Comparison of ENCODE assay signal across 24 cellular contexts in genomic region chr1:33428661-33429060, GRCh38. TPM values are rescaled to one million over a fixed set of nuclear protein-coding genes. Genes with fewer than 3 reads are reported as not detected.
DNase-seq lines count a peak whose midpoint lies in the region; ATAC-seq and TF ChIP-seq lines count a peak whose summit lies in the region.
"Had no signal": no experiment of that assay in that cellular context is flagged by ENCODE, and none has a peak within 500 bp of the region (broad histone marks: within the 10 kb centered on the region; RNA-seq: fewer than 3 reads in every experiment).

No MANE protein-coding gene starts in this region.

- H3K4me3 ChIP-seq in ACC112 (ENCODE audit: low read depth, low read length) (peak overlapping the region; percentile 92), HUES6 (ENCODE audit: low read depth, low read length) (peak overlapping the region; percentile 61; the same call in 1 of the 2 replicates), astrocyte of the cerebellum (ENCODE audit: low read depth, low read length) (peak overlapping the region; percentile 74), mesodermal cell (ENCODE audit: extremely low read depth, insufficient read depth, low read length, poor library complexity, severe bottlenecking) (peak overlapping the region; percentile 58)

- intact Hi-C loops in activated T-helper 1 cell treated with anti-CD3 and anti-CD28 coated beads, Interleukin-12 subunit alpha, Interleukin-12 subunit beta, Interleukin-2, Interleukin-4 antibody, amounts not matched to agents 30 ng/mL and 10 ng/mL and 1 ng/mL, durations not matched to agents 14 hours and 24 hours and 36 hours (cut with micrococcal nuclease) = no loop called here

- H3K27me3 Mint-ChIP-seq in activated T-helper 1 cell treated with anti-CD3 and anti-CD28 coated beads, Interleukin-12 subunit alpha, Interleukin-12 subunit beta, Interleukin-2, Interleukin-4 antibody, amounts not matched to agents 30 ng/mL and 10 ng/mL and 1 ng/mL, durations not matched to agents 14 hours and 24 hours and 36 hours (ENCODE audit: insufficient read depth) = peaks cover 18% of the 10 kb centered on the region
- H3K27me3 Mint-ChIP-seq: progenitor cell of endocrine pancreas had no signal

- no peak overlapping the region for H3K4me3 Mint-ChIP-seq in activated T-helper 1 cell treated with anti-CD3 and anti-CD28 coated beads, Interleukin-12 subunit alpha, Interleukin-12 subunit beta, Interleukin-2, Interleukin-4 antibody, amounts not matched to agents 30 ng/mL and 10 ng/mL and 1 ng/mL, durations not matched to agents 14 hours and 24 hours and 36 hours
- H3K4me3 Mint-ChIP-seq: activated naive CD4-positive, alpha-beta T cell treated with anti-CD3 and anti-CD28 coated beads for 36 hours; CD4-positive, alpha-beta memory T cell; naive thymus-derived CD4-positive, alpha-beta T cell; WTC11 had no signal

- DNase-seq in astrocyte of the cerebellum (ENCODE audit: low read depth) = no peak
- DNase-seq in NCI-H526 treated with DMSO at 0.1 percent for 48 hours (lab: John Stamatoyannopoulos, UW) = no peak
- no peak for DNase-seq in activated T-helper 1 cell treated with anti-CD3 and anti-CD28 coated beads, Interleukin-12 subunit alpha, Interleukin-12 subunit beta, Interleukin-2, Interleukin-4 antibody, amounts not matched to agents 30 ng/mL and 10 ng/mL and 1 ng/mL, durations not matched to agents 14 hours and 24 hours and 36 hours (ENCODE audit: low spot score)
- no peak for DNase-seq in NCI-H524 treated with DMSO at 0.1 percent for 48 hours (lab: John Stamatoyannopoulos, UW)
- DNase-seq: activated CD4-positive, alpha-beta T cell treated with anti-CD3 and anti-CD28 coated beads, Interleukin-2, amount 50 U/mL, for 48 hours; activated naive CD4-positive, alpha-beta T cell treated with anti-CD3 and anti-CD28 coated beads for 36 hours; activated T-cell treated with anti-CD3 and anti-CD28 coated beads for 4 hours; aorta; CD4-positive, alpha-beta memory T cell; DND-41; foreskin melanocyte; KBM-7; kidney; naive thymus-derived CD4-positive, alpha-beta T cell; NCI-H446 treated with DMSO at 0.1 percent for 48 hours; stimulated activated CD4-positive, alpha-beta T cell treated with anti-CD3 and anti-CD28 coated beads, Interleukin-12 subunit alpha, Interleukin-12 subunit beta, amount 100 ng/mL, for 4 hours; stimulated activated CD8-positive, alpha-beta memory T cell treated with anti-CD3 and anti-CD28 coated beads, Interleukin-4, amount 100 ng/mL, for 48 hours; T-helper 2 cell had no signal

- H3K79me2 ChIP-seq in ACC112 (ENCODE audit: control insufficient read depth, insufficient read depth, low read length, unreplicated experiment) = peaks cover 58% of the 10 kb centered on the region

- H3K4me1 ChIP-seq in ACC112 (ENCODE audit: control insufficient read depth, insufficient read depth, low read length, unreplicated experiment) (peaks cover 52% of the 10 kb centered on the region), HUES6 (ENCODE audit: control insufficient read depth, insufficient read depth, low read length) (peaks cover 25% of the 10 kb centered on the region), mesodermal cell (ENCODE audit: control insufficient read depth, insufficient read depth, low read length, poor library complexity, severe bottlenecking) (peaks cover 39% of the 10 kb centered on the region)

- ATAC-seq in GM18868 (IDR thresholded peaks at IDR 0.05; ENCODE audit: unreplicated experiment) = no peak
- ATAC-seq: naive thymus-derived CD4-positive, alpha-beta T cell; WTC11 had no signal

- no peaks in the 10 kb centered on the region for H3K27me3 ChIP-seq in ACC112 (ENCODE audit: insufficient read depth, low read length)
- H3K27me3 ChIP-seq in HUES6 (ENCODE audit: control insufficient read depth, insufficient read depth, low read length) = peaks cover 40% of the 10 kb centered on the region

- H3K27ac ChIP-seq in ACC112 (ENCODE audit: low read depth, low read length) (no peak overlapping the region), HUES6 (ENCODE audit: low read depth, low read length) (no peak overlapping the region), mesodermal cell (ENCODE audit: low read depth, low read length, severe bottlenecking) (no peak overlapping the region)

- no peak for TF ChIP-seq CTCF in astrocyte of the cerebellum (IDR thresholded peaks at IDR 0.05; ENCODE audit: low read depth, low read length, missing control alignments)

- no peaks in the 10 kb centered on the region for H3K9me3 ChIP-seq in HUES6 (ENCODE audit: control insufficient read depth, insufficient read depth, low read depth, low read length)
- no peaks in the 10 kb centered on the region for H3K9me3 ChIP-seq in mesodermal cell (ENCODE audit: control insufficient read depth, low read length)

- no peaks in the 10 kb centered on the region for H3K36me3 Mint-ChIP-seq in activated T-helper 1 cell treated with anti-CD3 and anti-CD28 coated beads, Interleukin-12 subunit alpha, Interleukin-12 subunit beta, Interleukin-2, Interleukin-4 antibody, amounts not matched to agents 30 ng/mL and 10 ng/mL and 1 ng/mL, durations not matched to agents 14 hours and 24 hours and 36 hours (ENCODE audit: low read depth)
- H3K36me3 Mint-ChIP-seq: CD4-positive, alpha-beta memory T cell; naive thymus-derived CD4-positive, alpha-beta T cell had no signal

- H3K9ac ChIP-seq in HUES6 (ENCODE audit: low read length) = no peak overlapping the region

- no peak overlapping the region for H3K27ac Mint-ChIP-seq in activated T-helper 1 cell treated with anti-CD3 and anti-CD28 coated beads, Interleukin-12 subunit alpha, Interleukin-12 subunit beta, Interleukin-2, Interleukin-4 antibody, amounts not matched to agents 30 ng/mL and 10 ng/mL and 1 ng/mL, durations not matched to agents 14 hours and 24 hours and 36 hours
- H3K27ac Mint-ChIP-seq: activated naive CD4-positive, alpha-beta T cell treated with anti-CD3 and anti-CD28 coated beads for 36 hours; CD4-positive, alpha-beta memory T cell; naive thymus-derived CD4-positive, alpha-beta T cell; progenitor cell of endocrine pancreas; WTC11 had no signal

- WGBS in mesodermal cell (ENCODE audit: insufficient coverage in 2 of 2), 2 experiments = 100% methylated on average over 2 of the region's 2 CpGs; no CpG with 5 or more reads in 1 of the 2 experiments

- no peaks in the 10 kb centered on the region for H3K9me3 Mint-ChIP-seq in activated T-helper 1 cell treated with anti-CD3 and anti-CD28 coated beads, Interleukin-12 subunit alpha, Interleukin-12 subunit beta, Interleukin-2, Interleukin-4 antibody, amounts not matched to agents 30 ng/mL and 10 ng/mL and 1 ng/mL, durations not matched to agents 14 hours and 24 hours and 36 hours
- H3K9me3 Mint-ChIP-seq: activated naive CD4-positive, alpha-beta T cell treated with anti-CD3 and anti-CD28 coated beads for 36 hours; CD4-positive, alpha-beta memory T cell had no signal

- H3K36me3 ChIP-seq in ACC112 (ENCODE audit: insufficient read depth, low read length) (peaks cover 19% of the 10 kb centered on the region; the same call in 1 of the 2 replicates), HUES6 (ENCODE audit: control insufficient read depth, insufficient read depth, low read length) (no peaks in the 10 kb centered on the region), mesodermal cell (ENCODE audit: control insufficient read depth, insufficient read depth, low read length) (peaks cover 15% of the 10 kb centered on the region)

- H3K4me1 Mint-ChIP-seq in activated T-helper 1 cell treated with anti-CD3 and anti-CD28 coated beads, Interleukin-12 subunit alpha, Interleukin-12 subunit beta, Interleukin-2, Interleukin-4 antibody, amounts not matched to agents 30 ng/mL and 10 ng/mL and 1 ng/mL, durations not matched to agents 14 hours and 24 hours and 36 hours (ENCODE audit: low read depth) = peaks cover 4% of the 10 kb centered on the region

- no peak overlapping the region for H2AFZ ChIP-seq in ACC112 (ENCODE audit: low read length, unreplicated experiment)

- in situ Hi-C loops in astrocyte of the cerebellum (cut with HindIII; ENCODE audit: low sequenced_read_pairs) = no loop called here

RNA-seq across cellular contexts. Expression of gene PHC2, which starts 2.2 kb away (rescaled TPM):
- 179 TPM for polyA plus RNA-seq in mesodermal cell (2013, experiment 1 of 2)
- 133 TPM for polyA plus RNA-seq in mesodermal cell (2013, experiment 2 of 2)
- 36.7 and 40.1 TPM in 2 replicates for total RNA-seq in activated T-helper 1 cell treated with anti-CD3 and anti-CD28 coated beads, Interleukin-12 subunit alpha, Interleukin-12 subunit beta, Interleukin-2, Interleukin-4 antibody, amounts not matched to agents 30 ng/mL and 10 ng/mL and 1 ng/mL, durations not matched to agents 14 hours and 24 hours and 36 hours

RNA-seq across cellular contexts. Expression of gene ZSCAN20, which starts 43.8 kb away (rescaled TPM):
- polyA plus RNA-seq in mesodermal cell (2013, experiment 1 of 2) = 4.2 TPM
- polyA plus RNA-seq in mesodermal cell (2013, experiment 2 of 2) = 3.3 TPM
- total RNA-seq in activated T-helper 1 cell treated with anti-CD3 and anti-CD28 coated beads, Interleukin-12 subunit alpha, Interleukin-12 subunit beta, Interleukin-2, Interleukin-4 antibody, amounts not matched to agents 30 ng/mL and 10 ng/mL and 1 ng/mL, durations not matched to agents 14 hours and 24 hours and 36 hours = 2.5 and 2.8 TPM in 2 replicates
